1 cellular context compared by ENCODE assay signal in the genomic region with DNA sequence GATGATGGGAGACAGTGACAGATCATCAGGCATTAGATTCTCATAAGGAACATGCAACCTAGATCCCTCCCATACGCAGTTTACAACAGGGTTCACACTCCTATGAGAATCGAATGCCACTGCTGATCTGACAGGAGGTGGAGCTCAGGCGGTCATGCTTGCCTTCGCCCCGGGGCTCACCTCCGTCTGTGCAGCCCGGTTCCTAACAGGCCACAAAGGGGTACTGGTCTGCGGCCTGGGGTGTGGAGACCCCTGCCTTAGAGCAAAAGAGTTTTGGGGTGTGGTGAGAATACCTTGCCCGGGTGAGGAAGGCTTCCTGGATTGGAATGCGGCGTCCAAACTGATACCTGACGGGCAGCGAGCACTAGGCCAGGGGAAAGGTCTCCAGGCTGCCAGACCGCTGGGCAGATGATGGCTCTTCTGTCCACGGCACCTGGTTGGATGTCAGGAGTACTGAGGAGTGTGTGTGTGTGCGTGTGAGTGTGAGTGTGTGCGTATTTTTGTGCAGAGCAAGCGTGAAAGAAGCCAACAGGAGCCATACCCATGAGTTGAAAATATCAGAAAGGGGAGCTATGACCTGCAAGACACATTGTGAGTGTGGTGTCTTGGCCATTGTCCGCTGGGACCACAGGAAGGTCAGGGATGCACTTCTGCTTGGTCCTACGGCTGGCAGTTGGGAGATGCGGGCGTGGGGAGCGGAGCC.
TF ChIP-seq lines count a peak whose summit lies in the region.

No MANE protein-coding gene starts in this region.

TF ChIP-seq in GM12878, 131 proteins besides CTCF, POLR2A, EP300 and RAD21:
- TF ChIP-seq HDGF (IDR thresholded peaks at IDR 0.05) (0 out of 2 replicates have a peak, but pooled peaks have one; percentile 41), MTA2 (IDR thresholded peaks at IDR 0.05; ENCODE audit: low read depth) (no peak)
